ENCODE assay signal across 8 cellular contexts in the genomic region with DNA sequence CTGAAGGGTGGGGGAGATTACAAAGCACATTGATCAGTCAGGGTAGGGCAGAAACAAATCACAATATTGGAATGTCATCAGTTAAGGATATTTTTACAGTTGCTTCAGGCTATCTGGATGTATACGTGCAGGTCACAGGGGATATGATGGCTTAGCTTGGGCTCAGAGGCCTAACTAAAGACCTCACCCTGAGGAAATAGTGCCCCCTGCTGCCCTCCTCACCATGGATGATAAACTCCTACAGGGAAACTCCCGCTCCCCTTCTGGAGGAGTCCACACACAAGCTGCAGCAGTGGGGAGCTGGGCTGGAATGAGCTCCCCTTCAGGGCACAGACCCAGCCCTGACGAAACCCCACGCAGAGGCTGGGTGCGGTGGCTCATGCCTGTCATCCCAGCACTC. TPM values are rescaled to one million over a fixed set of nuclear protein-coding genes. Genes with fewer than 3 reads are reported as not detected.
DNase-seq lines count a peak whose midpoint lies in the region; ATAC-seq and TF ChIP-seq lines count a peak whose summit lies in the region.
"Not testable (repeated sequence)": the region's sequence is repeated elsewhere in the genome, so short reads cannot be mapped to it uniquely, and the experiment has no call there.

No MANE protein-coding gene starts in this region.

- not testable (repeated sequence) for DNase-seq in Panc1 (ENCODE audit: low read depth, low spot score); chondrocyte (ENCODE audit: low spot score); left lung; upper lobe of right lung
- DNase-seq in head of caudate nucleus (peak in 29 of 42 donors; percentile 8 to 83 (median 41)), pons (ENCODE audit: low spot score) (peak; percentile 34)

- H3K27ac Mint-ChIP-seq in chondrocyte (ENCODE audit: unreplicated experiment): not testable (repeated sequence)

- not testable (repeated sequence) for BruUV-seq in Panc1 (replicated peaks; lab: Mats Ljungman, UMichigan)

- POLR2A ChIA-PET in Panc1 (lab: Charles Lee): not testable (repeated sequence)

- not testable (repeated sequence) for H3K4me1 ChIP-seq in Panc1 (ENCODE audit: control insufficient read depth, insufficient read depth, low read length); left lung; upper lobe of right lung

- H3K4me3 ChIP-seq in Panc1 (ENCODE audit: low read depth in 2 of 2, low read length in 2 of 2); left lung; upper lobe of right lung: not testable (repeated sequence)

- CTCF ChIA-PET in Panc1 (lab: Charles Lee): not testable (repeated sequence)

- ATAC-seq in Panc1: peak; percentile 60; the same call in 1 of the 2 replicates
- peak; percentile 52 for ATAC-seq in left lung
- ATAC-seq in upper lobe of right lung: not testable (repeated sequence)

- not testable (repeated sequence) for H3K9me3 Mint-ChIP-seq in chondrocyte (ENCODE audit: low read depth)

- not testable (repeated sequence) for H3K36me3 ChIP-seq in Panc1 (ENCODE audit: control insufficient read depth, insufficient read depth, low read length); left lung; upper lobe of right lung

- not testable (repeated sequence) for TF ChIP-seq EP300 in Ishikawa (IDR thresholded peaks at IDR 0.05; ENCODE audit: borderline replicate concordance)

- H3K36me3 Mint-ChIP-seq in chondrocyte (ENCODE audit: low read depth): not testable (repeated sequence)

- H3K27ac ChIP-seq in C4-2B; Panc1 (ENCODE audit: low read length); left lung; upper lobe of right lung: not testable (repeated sequence)

- in situ Hi-C loops in Panc1 (cut with HindIII; ENCODE audit: low pct_unique_long_range_greater_than_20kb, low sequenced_read_pairs): not testable (repeated sequence)

- TF ChIP-seq CTCF in C4-2B (conservative IDR thresholded peaks at IDR 0.05) (peak; percentile 19), Panc1 (IDR thresholded peaks at IDR 0.05) (peak; percentile 40), chondrocyte (IDR thresholded peaks at IDR 0.05) (peak; percentile 44), upper lobe of right lung (IDR thresholded peaks at IDR 0.05) (peak; percentile 15)
- TF ChIP-seq CTCF in left lung (IDR thresholded peaks at IDR 0.05): not testable (repeated sequence)

- intact Hi-C loops in Panc1 (cut with micrococcal nuclease; ENCODE audit: unreplicated experiment); head of caudate nucleus (cut with DNase I); left lung (cut with DNase I); upper lobe of right lung (cut with DNase I): not testable (repeated sequence)

- peak; percentile 57 for TF ChIP-seq RAD21 in Ishikawa (IDR thresholded peaks at IDR 0.05; ENCODE audit: low read depth)

- not testable (repeated sequence) for H3K4me1 Mint-ChIP-seq in chondrocyte (ENCODE audit: low read depth)

- H3K27me3 Mint-ChIP-seq in chondrocyte (ENCODE audit: low read depth): not testable (repeated sequence)

- H3K27me3 ChIP-seq in Panc1 (ENCODE audit: control insufficient read depth, insufficient read depth, low read length); left lung; upper lobe of right lung: not testable (repeated sequence)

- not testable (repeated sequence) for H3K9me3 ChIP-seq in Panc1 (ENCODE audit: control insufficient read depth, insufficient read depth, low read depth, low read length); upper lobe of right lung
- peaks cover 0 to 42% of the 10 kb centered on the region in 2 donors for H3K9me3 ChIP-seq in left lung

- H3K4me3 Mint-ChIP-seq in chondrocyte (ENCODE audit: unreplicated experiment): not testable (repeated sequence)

RNA-seq across cellular contexts. Expression of a gene that starts 35.3 kb away (rescaled TPM):
- total RNA-seq in Panc1 (2021; ENCODE audit: unreplicated experiment): 16.6 TPM
- 2.6 TPM for polyA plus RNA-seq in Panc1 (2012; ENCODE audit: insufficient read length)
- 16.3 to 24.5 TPM (median 18.4 TPM) in 3 replicates for total RNA-seq in chondrocyte
- 10 to 100 TPM; 24.6 to 26.6 TPM for total RNA-seq in left lung
- total RNA-seq in upper lobe of right lung: 23.2 TPM
